ENCODE assay signal across 1 cellular context in genomic region chr5:43066799-43067741, GRCh38.
TF ChIP-seq lines count a peak whose summit lies in the region.

No MANE protein-coding gene starts in this region.

TF ChIP-seq in H1, 55 proteins besides CTCF, POLR2A, EP300 and RAD21 (continued from another document):
- TF ChIP-seq ATF2 (IDR thresholded peaks at IDR 0.05; ENCODE audit: low read length) (peak; percentile 80), JUN (IDR thresholded peaks at IDR 0.05; ENCODE audit: low read depth, low read length) (no peak), KDM4A (IDR thresholded peaks at IDR 0.05; ENCODE audit: low read depth, low read length, severe bottlenecking) (peak; percentile 67), TAF1 (IDR thresholded peaks at IDR 0.05; ENCODE audit: low read depth, low read length) (peak; percentile 87), POU5F1 (IDR thresholded peaks at IDR 0.05; ENCODE audit: low read depth, low read length) (0 out of 2 replicates have a peak, but pooled peaks have one; percentile 8), MAX (IDR thresholded peaks at IDR 0.05) (peak; percentile 65), TCF12 (IDR thresholded peaks at IDR 0.05; ENCODE audit: low read depth, low read length) (no peak)
- TF ChIP-seq, protein P1, sequence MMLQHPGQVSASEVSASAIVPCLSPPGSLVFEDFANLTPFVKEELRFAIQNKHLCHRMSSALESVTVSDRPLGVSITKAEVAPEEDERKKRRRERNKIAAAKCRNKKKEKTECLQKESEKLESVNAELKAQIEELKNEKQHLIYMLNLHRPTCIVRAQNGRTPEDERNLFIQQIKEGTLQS (IDR thresholded peaks at IDR 0.05; ENCODE audit: insufficient read depth, low read depth, low read length) = 0 out of 2 replicates have a peak, but pooled peaks have one; percentile 6
TF ChIP-seq in H1: peak in this region for 15.
